In the genomic region with DNA sequence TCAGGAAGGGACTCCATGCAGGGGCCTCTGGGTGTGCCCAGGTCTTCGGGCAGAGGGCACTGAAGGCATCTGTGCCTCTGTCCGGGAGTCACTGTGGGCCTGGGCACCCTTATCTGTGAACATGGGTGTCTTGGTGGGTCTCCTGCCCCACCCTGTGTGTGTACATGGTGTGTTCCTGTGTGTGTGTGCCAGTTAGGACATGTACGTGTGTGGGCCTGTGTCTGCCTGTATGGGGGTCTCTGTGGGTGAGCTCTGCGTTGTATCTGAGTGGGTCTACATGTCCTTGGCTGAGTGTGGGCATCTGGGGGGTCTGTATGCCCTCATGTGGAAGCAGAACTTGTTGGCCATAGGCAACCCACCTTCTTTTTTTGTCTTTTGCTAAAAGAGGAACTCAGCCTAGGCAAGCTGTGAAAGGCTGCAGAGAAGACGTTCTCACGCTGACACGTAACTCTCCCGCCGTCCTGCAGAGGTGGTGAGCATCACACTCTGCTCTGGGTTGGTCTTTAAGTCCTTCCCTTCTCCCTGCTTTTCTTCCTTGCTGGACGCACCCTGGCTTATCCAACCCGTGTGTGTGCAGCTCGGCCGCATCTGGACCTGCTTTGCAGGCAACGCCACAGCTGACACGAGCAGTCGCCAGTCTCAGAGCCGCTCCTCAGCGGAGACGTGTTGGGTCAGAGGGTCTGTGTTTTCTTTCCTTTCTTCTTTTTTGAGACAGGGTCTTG, we compare ENCODE assay signal across 11 cellular contexts.
DNase-seq lines count a peak whose midpoint lies in the region; ATAC-seq lines count a peak whose summit lies in the region.
"Had no signal": no experiment of that assay in that cellular context is flagged by ENCODE, and none has a peak within 500 bp of the region (broad histone marks: within the 10 kb centered on the region; RNA-seq: fewer than 3 reads in every experiment).

No MANE protein-coding gene starts in this region.

- no peaks in the 10 kb centered on the region for H3K9me3 Mint-ChIP-seq in stimulated activated naive B cell treated with anti-CD40 and anti-IgM and Interleukin-4, amounts not matched to agents 10 μg/mL and 1 μg/mL and 100 μg/mL, for 72 hours

- H3K27ac Mint-ChIP-seq in stimulated activated naive B cell treated with anti-CD40 and anti-IgM and Interleukin-4, amounts not matched to agents 10 μg/mL and 1 μg/mL and 100 μg/mL, for 72 hours, result peak overlapping the region; percentile 95

- H3K27me3 Mint-ChIP-seq in stimulated activated naive B cell treated with anti-CD40 and anti-IgM and Interleukin-4, amounts not matched to agents 10 μg/mL and 1 μg/mL and 100 μg/mL, for 72 hours, result peaks cover 6 to 13% of the 10 kb centered on the region in 2 donors

- H3K36me3 Mint-ChIP-seq in stimulated activated naive B cell treated with anti-CD40 and anti-IgM and Interleukin-4, amounts not matched to agents 10 μg/mL and 1 μg/mL and 100 μg/mL, for 72 hours, result no peaks in the 10 kb centered on the region

- DNase-seq in activated gamma-delta T cell treated with Interleukin-2 at 50 U/mL for 16 hours (peak; percentile 1), activated gamma-delta T cell (lab: John Stamatoyannopoulos, UW) (no peak), OCI-M1 (lab: John Stamatoyannopoulos, UW) (peak; percentile 57), head of caudate nucleus (peak in 24 of 42 donors; percentile 1 to 42 (median 12)), NCI-H2029 (lab: John Stamatoyannopoulos, UW) (no peak)
- DNase-seq in stimulated activated naive B cell treated with anti-CD40 and anti-IgM and Interleukin-4, amounts not matched to agents 10 μg/mL and 1 μg/mL and 100 μg/mL, for 72 hours, result peak; percentile 13
- DNase-seq in stimulated activated CD4-positive, alpha-beta T cell treated with anti-CD3 and anti-CD28 coated beads, Interleukin-1b, Interleukin-23, amount 100 ng/mL, for 48 hours, result no peak
- DNase-seq: erythroblast, NCI-H2081 had no signal

- peak overlapping the region; percentile 58 to 66 for H3K4me3 Mint-ChIP-seq in stimulated activated naive B cell treated with anti-CD40 and anti-IgM and Interleukin-4, amounts not matched to agents 10 μg/mL and 1 μg/mL and 100 μg/mL, for 72 hours

- intact Hi-C loops in head of caudate nucleus (cut with DNase I), result no loop called here

- H3K4me1 Mint-ChIP-seq in stimulated activated naive B cell treated with anti-CD40 and anti-IgM and Interleukin-4, amounts not matched to agents 10 μg/mL and 1 μg/mL and 100 μg/mL, for 72 hours, result peaks cover 44 to 55% of the 10 kb centered on the region in 2 donors

- ATAC-seq in stimulated activated naive B cell treated with anti-CD40 and anti-IgM and Interleukin-4, amounts not matched to agents 10 μg/mL and 1 μg/mL and 100 μg/mL, for 72 hours (replicated peaks), result peak; percentile 80
- no peak for ATAC-seq in GM19467 (IDR thresholded peaks at IDR 0.05; ENCODE audit: unreplicated experiment)
- ATAC-seq: body of pancreas had no signal

Comparison
In these comparisons a context has a peak if more than half of its experiments do, and no peak if none do; other contexts are left out.
1. DNase-seq: peak in activated gamma-delta T cell treated with Interleukin-2 at 50 U/mL for 16 hours (single experiment), OCI-M1 (single experiment), head of caudate nucleus (24 of 42) and stimulated activated naive B cell treated with anti-CD40 and anti-IgM and Interleukin-4, amounts not matched to agents 10 μg/mL and 1 μg/mL and 100 μg/mL, for 72 hours (single experiment); none in activated gamma-delta T cell (single experiment), stimulated activated CD4-positive, alpha-beta T cell treated with anti-CD3 and anti-CD28 coated beads, Interleukin-1b, Interleukin-23, amount 100 ng/mL, for 48 hours (single experiment) and NCI-H2029 (single experiment).